Comparison of ENCODE assay signal across 17 cellular contexts in the genomic region with DNA sequence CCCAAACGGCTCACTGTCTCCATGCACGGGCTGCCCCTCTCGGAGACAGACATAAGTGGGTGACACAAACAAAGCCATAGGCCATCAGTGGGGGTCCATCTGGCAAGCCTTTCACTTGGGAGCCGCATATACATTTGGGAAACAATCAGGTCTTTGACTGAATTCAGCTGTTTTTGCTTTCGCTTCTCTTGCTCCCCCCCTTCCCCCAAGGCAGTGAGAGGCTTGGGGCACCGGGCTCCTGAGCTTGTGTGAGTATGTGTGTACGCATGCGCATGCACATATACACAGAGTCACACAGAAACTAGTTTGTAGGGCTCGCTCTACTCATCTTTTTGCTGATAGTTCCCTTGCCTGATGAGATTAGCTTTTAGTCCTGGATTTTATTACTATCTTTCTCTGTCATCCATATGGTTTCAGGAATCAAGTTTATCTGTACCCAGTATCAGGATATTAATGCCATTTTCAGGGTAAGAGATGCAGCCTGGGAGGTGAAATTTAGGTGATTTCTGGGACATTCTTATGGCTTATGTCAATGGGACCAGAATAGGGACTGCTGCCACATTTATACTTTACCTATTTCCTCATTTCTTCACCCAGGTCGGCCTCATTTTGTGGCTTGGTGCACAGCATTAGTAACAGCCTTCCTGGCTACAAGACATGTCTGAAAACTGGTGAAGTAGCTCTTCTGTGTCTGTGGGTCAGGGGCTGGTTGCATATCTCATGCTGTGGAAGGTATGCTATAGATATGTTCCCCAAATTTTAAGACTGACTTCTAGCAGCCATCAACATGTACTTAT.
DNase-seq lines count a peak whose midpoint lies in the region; ATAC-seq and TF ChIP-seq lines count a peak whose summit lies in the region.
"Had no signal": no experiment of that assay in that cellular context is flagged by ENCODE, and none has a peak within 500 bp of the region (broad histone marks: within the 10 kb centered on the region; RNA-seq: fewer than 3 reads in every experiment).

No MANE protein-coding gene starts in this region.

- peaks cover 29% of the 10 kb centered on the region for H3K4me1 ChIP-seq in OCI-LY3 (ENCODE audit: low read length)
- H3K4me1 ChIP-seq in left ventricle myocardium inferior = no peaks in the 10 kb centered on the region
- H3K4me1 ChIP-seq: heart right ventricle, prostate gland had no signal

- H3K36me3 ChIP-seq in OCI-LY3 (replicated peaks; ENCODE audit: low read depth, low read length) = no peaks in the 10 kb centered on the region
- H3K36me3 ChIP-seq in left ventricle myocardium inferior = no peaks in the 10 kb centered on the region
- H3K36me3 ChIP-seq: heart right ventricle, prostate gland had no signal

- H3K4me3 ChIP-seq in OCI-LY3 (ENCODE audit: low read length) = peak overlapping the region; percentile 76
- no peak overlapping the region for H3K4me3 ChIP-seq in left ventricle myocardium inferior
- H3K4me3 ChIP-seq: heart right ventricle, prostate gland had no signal

- H4K20me1 ChIP-seq in OCI-LY3 (ENCODE audit: insufficient read depth, low read length) = no peaks in the 10 kb centered on the region

- H3K4me3 Mint-ChIP-seq in memory B cell (peak overlapping the region; percentile 70), chondrocyte (ENCODE audit: unreplicated experiment) (no peak overlapping the region)
- H3K4me3 Mint-ChIP-seq: CD4-positive, alpha-beta memory T cell had no signal

- DNase-seq in memory B cell (ENCODE audit: low spot score in 2 of 2) = peak in 1 of 2 donors; percentile 2
- DNase-seq in left ventricle myocardium inferior = no peak
- no peak for DNase-seq in NCI-H526 treated with DMSO at 0.1 percent for 48 hours (lab: John Stamatoyannopoulos, UW)
- DNase-seq in HEK293T (ENCODE audit: extremely low spot score) = no peak
- DNase-seq in chondrocyte (ENCODE audit: low spot score) = no peak
- DNase-seq: activated T-cell treated with anti-CD3 and anti-CD28 coated beads for 4 hours; CD4-positive, alpha-beta memory T cell; heart right ventricle; left cardiac atrium; NCI-H187 treated with DMSO at 0.1 percent for 48 hours; PC-3 had no signal

- peak overlapping the region; percentile 79 for H3K27ac ChIP-seq in OCI-LY3 (ENCODE audit: low read length)
- H3K27ac ChIP-seq in left ventricle myocardium inferior (replicated peaks) = no peak overlapping the region
- H3K27ac ChIP-seq: epithelial cell of prostate, heart right ventricle, prostate gland had no signal

- TF ChIP-seq CTCF in OCI-LY3 (IDR thresholded peaks at IDR 0.05; ENCODE audit: low read depth, low read length) = no peak
- TF ChIP-seq CTCF in left ventricle myocardium inferior (IDR thresholded peaks at IDR 0.05; ENCODE audit: borderline replicate concordance) = no peak
- no peak for TF ChIP-seq CTCF in chondrocyte (IDR thresholded peaks at IDR 0.05)

- CTCF ChIA-PET in HEK293T (lab: Yijun Ruan, JAX) = no interaction called here

- peak overlapping the region; percentile 89 for H2AFZ ChIP-seq in OCI-LY3 (ENCODE audit: low read depth, low read length)

- H3K9ac ChIP-seq in OCI-LY3 (ENCODE audit: low read length) = peak overlapping the region; percentile 52

- H3K9me3 Mint-ChIP-seq in memory B cell (no peaks in the 10 kb centered on the region), chondrocyte (ENCODE audit: low read depth) (peaks cover 4% of the 10 kb centered on the region)

- intact Hi-C loops in left ventricle myocardium inferior (cut with micrococcal nuclease) = no loop called here

- H3K4me1 Mint-ChIP-seq in memory B cell (no peaks in the 10 kb centered on the region), chondrocyte (ENCODE audit: low read depth) (no peaks in the 10 kb centered on the region)
- H3K4me1 Mint-ChIP-seq: CD4-positive, alpha-beta memory T cell had no signal

- peak overlapping the region; percentile 84 for H3K4me2 ChIP-seq in OCI-LY3 (ENCODE audit: low read length)

- H3K9me3 ChIP-seq in OCI-LY3 (ENCODE audit: insufficient read depth, low read length) (no peaks in the 10 kb centered on the region), left ventricle myocardium inferior (replicated peaks) (no peaks in the 10 kb centered on the region)
- H3K9me3 ChIP-seq: heart right ventricle, prostate gland had no signal

- ATAC-seq in GM19025 (IDR thresholded peaks at IDR 0.05; ENCODE audit: low read depth, unreplicated experiment) (peak; percentile 81), HG03060 (IDR thresholded peaks at IDR 0.05; ENCODE audit: low read depth, unreplicated experiment) (peak; percentile 82), memory B cell (ENCODE audit: low read depth) (peak; percentile 89)
- ATAC-seq: activated naive CD4-positive, alpha-beta T cell treated with anti-CD3 and anti-CD28 coated beads, Interleukin-2, amount 50 U/mL, for 72 hours; heart right ventricle; left cardiac atrium; PC-3 had no signal

- H3K36me3 Mint-ChIP-seq in memory B cell (no peaks in the 10 kb centered on the region), chondrocyte (ENCODE audit: low read depth) (no peaks in the 10 kb centered on the region)
- H3K36me3 Mint-ChIP-seq: activated naive CD4-positive, alpha-beta T cell treated with anti-CD3 and anti-CD28 coated beads, Interleukin-2, amount 50 U/mL, for 72 hours; CD4-positive, alpha-beta memory T cell had no signal

- H3K27me3 Mint-ChIP-seq in memory B cell = no peaks in the 10 kb centered on the region
- no peaks in the 10 kb centered on the region for H3K27me3 Mint-ChIP-seq in chondrocyte (ENCODE audit: low read depth)
- H3K27me3 Mint-ChIP-seq: CD4-positive, alpha-beta memory T cell had no signal

- H3K27ac Mint-ChIP-seq in memory B cell (peak overlapping the region; percentile 28), chondrocyte (ENCODE audit: unreplicated experiment) (no peak overlapping the region)
- H3K27ac Mint-ChIP-seq: activated naive CD4-positive, alpha-beta T cell treated with anti-CD3 and anti-CD28 coated beads, Interleukin-2, amount 50 U/mL, for 72 hours; CD4-positive, alpha-beta memory T cell had no signal

- no peaks in the 10 kb centered on the region for H3K27me3 ChIP-seq in OCI-LY3 (ENCODE audit: low read depth, low read length)
- H3K27me3 ChIP-seq in left ventricle myocardium inferior (ENCODE audit: low read depth) = no peaks in the 10 kb centered on the region
- H3K27me3 ChIP-seq: heart right ventricle had no signal

- POLR2A ChIA-PET in HEK293T (lab: Yijun Ruan, JAX) = no interaction called here

- no peaks in the 10 kb centered on the region for H3K79me2 ChIP-seq in OCI-LY3 (ENCODE audit: low read length)

TF ChIP-seq in HEK293T, 16 proteins besides CTCF, POLR2A, EP300 and RAD21:
- TF ChIP-seq FOXK2 (IDR thresholded peaks at IDR 0.05) (no peak), FOXA1 (IDR thresholded peaks at IDR 0.05) (no peak), NFRKB (IDR thresholded peaks at IDR 0.05) (no peak)
